In the genomic region with DNA sequence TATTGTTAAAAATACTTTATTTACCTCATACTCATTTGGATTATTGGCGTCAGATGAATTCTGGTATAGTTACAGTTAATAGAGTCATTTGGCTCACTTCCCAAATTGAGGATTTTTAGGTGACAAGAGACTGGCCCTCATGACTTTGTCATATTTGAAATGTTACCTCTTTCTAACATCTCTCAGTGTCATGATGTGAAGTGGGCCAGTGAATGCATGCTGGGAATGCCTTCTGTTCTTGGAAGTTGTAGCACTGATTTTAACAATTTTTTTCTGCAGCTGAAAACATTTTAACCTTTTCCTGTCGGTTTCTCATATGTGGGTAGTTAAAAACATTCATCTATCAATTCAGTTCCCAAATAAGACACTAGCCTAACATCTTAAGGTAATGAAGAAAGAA, we compare ENCODE assay signal across 31 cellular contexts.
"Had no signal": no experiment of that assay in that cellular context is flagged by ENCODE, and none has a peak within 500 bp of the region (broad histone marks: within the 10 kb centered on the region; RNA-seq: fewer than 3 reads in every experiment).

No MANE protein-coding gene starts in this region.

- H3K27ac Mint-ChIP-seq: activated B cell treated with CpG ODN at 0.5 μM for 24 hours; activated CD4-positive, alpha-beta memory T cell treated with anti-CD3 and anti-CD28 coated beads for 36 hours; activated CD8-positive, alpha-beta memory T cell treated with anti-CD3 and anti-CD28 coated beads, Interleukin-2, amount 10 ng/mL, durations not matched to agents 7 days and 5 days; activated naive CD4-positive, alpha-beta T cell treated with anti-CD3 and anti-CD28 coated beads, Interleukin-2, amount 10 ng/mL, durations not matched to agents 7 days and 5 days; activated naive CD8-positive, alpha-beta T cell; activated naive CD8-positive, alpha-beta T cell treated with anti-CD3 and anti-CD28 coated beads, Interleukin-2, amount 50 U/mL, for 24 hours; T-helper 1 cell treated with Interleukin-12 subunit alpha and Interleukin-12 subunit beta and Interleukin-4 antibody, amounts not matched to agents 30 μg/mL and 1 μg/mL, for 36 hours; T-helper 2 cell treated with Interferon-gamma antibody and Interleukin-4, amounts not matched to agents 5 μg/mL and 100 μg/mL, for 36 hours had no signal

- H3K27me3 Mint-ChIP-seq: activated B cell treated with CpG ODN at 0.5 μM for 24 hours; activated CD4-positive, alpha-beta memory T cell treated with anti-CD3 and anti-CD28 coated beads for 36 hours; activated CD8-positive, alpha-beta memory T cell treated with anti-CD3 and anti-CD28 coated beads, Interleukin-2, amount 10 ng/mL, durations not matched to agents 7 days and 5 days; activated naive CD4-positive, alpha-beta T cell treated with anti-CD3 and anti-CD28 coated beads, Interleukin-2, amount 10 ng/mL, durations not matched to agents 7 days and 5 days; activated naive CD8-positive, alpha-beta T cell; activated naive CD8-positive, alpha-beta T cell treated with anti-CD3 and anti-CD28 coated beads, Interleukin-2, amount 50 U/mL, for 24 hours had no signal

- H3K9me3 Mint-ChIP-seq: activated B cell treated with CpG ODN at 0.5 μM for 24 hours; activated CD4-positive, alpha-beta memory T cell treated with anti-CD3 and anti-CD28 coated beads for 36 hours; activated naive CD4-positive, alpha-beta T cell treated with anti-CD3 and anti-CD28 coated beads, Interleukin-2, amount 10 ng/mL, durations not matched to agents 7 days and 5 days; activated naive CD8-positive, alpha-beta T cell treated with anti-CD3 and anti-CD28 coated beads, Interleukin-2, amount 50 U/mL, for 24 hours; T-helper 1 cell treated with Interleukin-12 subunit alpha and Interleukin-12 subunit beta and Interleukin-4 antibody, amounts not matched to agents 30 μg/mL and 1 μg/mL, for 36 hours; T-helper 2 cell treated with Interferon-gamma antibody and Interleukin-4, amounts not matched to agents 5 μg/mL and 100 μg/mL, for 36 hours had no signal

- H3K4me1 Mint-ChIP-seq: activated CD8-positive, alpha-beta memory T cell treated with anti-CD3 and anti-CD28 coated beads, Interleukin-2, amount 10 ng/mL, durations not matched to agents 7 days and 5 days; activated naive CD4-positive, alpha-beta T cell treated with anti-CD3 and anti-CD28 coated beads, Interleukin-2, amount 10 ng/mL, durations not matched to agents 7 days and 5 days had no signal

- H3K36me3 ChIP-seq: brain microvascular endothelial cell, SJSA1 had no signal

- H3K27ac ChIP-seq: brain microvascular endothelial cell, Peyer's patch, SJSA1 had no signal

- H3K27me3 ChIP-seq: brain microvascular endothelial cell, Peyer's patch, SJSA1 had no signal

- DNase-seq: activated B cell treated with CpG ODN at 0.5 μM for 24 hours; activated CD4-positive, alpha-beta memory T cell treated with anti-CD3 and anti-CD28 coated beads for 36 hours; activated CD4-positive, alpha-beta T cell treated with anti-CD3 and anti-CD28 coated beads for 4 hours; activated CD4-positive, alpha-beta T cell treated with anti-CD3 and anti-CD28 coated beads, Interleukin-2, amount 50 U/mL, for 1 hour; activated CD4-positive, CD25-positive, alpha-beta regulatory T cell treated with anti-CD3 and anti-CD28 coated beads, Interleukin-2, amount 50 U/mL, for 72 hours; activated CD8-positive, alpha-beta memory T cell treated with anti-CD3 and anti-CD28 coated beads for 24 hours; activated CD8-positive, alpha-beta memory T cell treated with anti-CD3 and anti-CD28 coated beads, Interleukin-2, amount 10 ng/mL, durations not matched to agents 7 days and 5 days; activated CD8-positive, alpha-beta memory T cell treated with anti-CD3 and anti-CD28 coated beads, Interleukin-2, amount 50 U/mL, for 48 hours; activated effector memory CD4-positive, alpha-beta T cell treated with Interleukin-2 at 50 U/mL for 16 hours; activated naive CD4-positive, alpha-beta T cell treated with anti-CD3 and anti-CD28 coated beads, Interleukin-2, amount 10 ng/mL, durations not matched to agents 7 days and 5 days; activated naive CD8-positive, alpha-beta T cell treated with anti-CD3 and anti-CD28 coated beads, Interleukin-2, amount 50 U/mL, for 24 hours; activated T-cell treated with anti-CD3 and anti-CD28 coated beads, Interleukin-2, amount 50 U/mL, for 48 hours; anterior cingulate cortex; brain microvascular endothelial cell; central memory CD4-positive, alpha-beta T cell; Karpas-422; NCI-H1105; NCI-H1417 treated with DMSO at 0.1 percent for 48 hours; NCI-H187 treated with DMSO at 0.1 percent for 48 hours; NCI-H2081 treated with DMSO at 0.1 percent for 48 hours; NCI-H2171; NCI-H510A; PC-3; Peyer's patch; RPMI8226; SHP77 treated with DMSO at 0.1 percent for 48 hours; SK-N-SH had no signal

- H3K4me3 ChIP-seq: Peyer's patch, SJSA1 had no signal

- H3K9me3 ChIP-seq: Peyer's patch, SJSA1, SK-N-SH had no signal

- H3K4me3 Mint-ChIP-seq: activated B cell treated with CpG ODN at 0.5 μM for 24 hours; activated CD4-positive, alpha-beta memory T cell treated with anti-CD3 and anti-CD28 coated beads for 36 hours; activated CD8-positive, alpha-beta memory T cell treated with anti-CD3 and anti-CD28 coated beads, Interleukin-2, amount 10 ng/mL, durations not matched to agents 7 days and 5 days; activated naive CD4-positive, alpha-beta T cell treated with anti-CD3 and anti-CD28 coated beads, Interleukin-2, amount 10 ng/mL, durations not matched to agents 7 days and 5 days; activated naive CD8-positive, alpha-beta T cell; activated naive CD8-positive, alpha-beta T cell treated with anti-CD3 and anti-CD28 coated beads, Interleukin-2, amount 50 U/mL, for 24 hours; T-helper 1 cell treated with Interleukin-12 subunit alpha and Interleukin-12 subunit beta and Interleukin-4 antibody, amounts not matched to agents 30 μg/mL and 1 μg/mL, for 36 hours; T-helper 2 cell treated with Interferon-gamma antibody and Interleukin-4, amounts not matched to agents 5 μg/mL and 100 μg/mL, for 36 hours had no signal
